In the genomic region with DNA sequence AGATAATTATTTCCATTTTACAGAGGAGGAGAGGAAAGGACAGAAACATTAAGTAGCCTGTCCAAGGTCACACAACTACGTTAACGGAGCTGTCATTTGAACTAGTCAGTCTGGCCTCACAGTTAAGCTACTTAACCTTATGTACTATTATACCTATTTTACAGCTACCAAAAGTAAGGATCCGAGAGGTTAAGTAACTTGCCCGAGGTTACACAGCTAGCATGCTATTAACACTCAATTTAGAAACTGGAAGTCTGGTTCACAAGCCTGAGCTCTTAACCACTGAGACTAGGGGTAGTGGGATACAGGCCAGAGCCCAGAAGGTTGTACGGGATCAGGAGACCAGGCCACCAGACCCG, we compare ENCODE assay signal across 2 cellular contexts.
TF ChIP-seq lines count a peak whose summit lies in the region.

No MANE protein-coding gene starts in this region.

TF ChIP-seq in A549, 52 proteins besides CTCF, POLR2A, EP300 and RAD21:
- TF ChIP-seq, protein P1, sequence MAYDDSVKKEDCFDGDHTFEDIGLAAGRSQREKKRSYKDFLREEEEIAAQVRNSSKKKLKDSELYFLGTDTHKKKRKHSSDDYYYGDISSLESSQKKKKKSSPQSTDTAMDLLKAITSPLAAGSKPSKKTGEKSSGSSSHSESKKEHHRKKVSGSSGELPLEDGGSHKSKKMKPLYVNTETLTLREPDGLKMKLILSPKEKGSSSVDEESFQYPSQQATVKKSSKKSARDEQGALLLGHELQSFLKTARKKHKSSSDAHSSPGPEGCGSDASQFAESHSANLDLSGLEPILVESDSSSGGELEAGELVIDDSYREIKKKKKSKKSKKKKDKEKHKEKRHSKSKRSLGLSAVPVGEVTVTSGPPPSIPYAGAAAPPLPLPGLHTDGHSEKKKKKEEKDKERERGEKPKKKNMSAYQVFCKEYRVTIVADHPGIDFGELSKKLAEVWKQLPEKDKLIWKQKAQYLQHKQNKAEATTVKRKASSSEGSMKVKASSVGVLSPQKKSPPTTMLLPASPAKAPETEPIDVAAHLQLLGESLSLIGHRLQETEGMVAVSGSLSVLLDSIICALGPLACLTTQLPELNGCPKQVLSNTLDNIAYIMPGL (CRISPR knock-in tag; IDR thresholded peaks at IDR 0.05; ENCODE audit: borderline replicate concordance): no peak
- peak; percentile 60 for TF ChIP-seq ZFP36 (IDR thresholded peaks at IDR 0.05; ENCODE audit: borderline replicate concordance, partially characterized antibody)

TF ChIP-seq in IMR-90, 13 proteins besides CTCF, POLR2A, EP300 and RAD21:
- TF ChIP-seq CHD1 (IDR thresholded peaks at IDR 0.05; ENCODE audit: low read depth, low read length) (no peak), MAFK (IDR thresholded peaks at IDR 0.05; ENCODE audit: low read depth, low read length) (no peak), FOS (IDR thresholded peaks at IDR 0.05; ENCODE audit: low read depth, low read length) (no peak), RCOR1 (IDR thresholded peaks at IDR 0.05; ENCODE audit: insufficient replicate concordance, low read length) (no peak), SMC3 (IDR thresholded peaks at IDR 0.05; ENCODE audit: low read depth, low read length) (no peak), CEBPB (IDR thresholded peaks at IDR 0.05; ENCODE audit: low read depth, low read length) (no peak), MXI1 (IDR thresholded peaks at IDR 0.05; ENCODE audit: borderline replicate concordance, low read depth, low read length) (no peak; the same call in 1 of the 2 replicates), BHLHE40 (IDR thresholded peaks at IDR 0.05; ENCODE audit: low read depth, low read length) (no peak), RFX5 (IDR thresholded peaks at IDR 0.05; ENCODE audit: low read depth, low read length) (no peak), NFE2L2 (IDR thresholded peaks at IDR 0.05; ENCODE audit: low read depth, low read length) (no peak), MAZ (IDR thresholded peaks at IDR 0.05; ENCODE audit: borderline replicate concordance, low read depth, low read length) (no peak)
- TF ChIP-seq, protein P2, sequence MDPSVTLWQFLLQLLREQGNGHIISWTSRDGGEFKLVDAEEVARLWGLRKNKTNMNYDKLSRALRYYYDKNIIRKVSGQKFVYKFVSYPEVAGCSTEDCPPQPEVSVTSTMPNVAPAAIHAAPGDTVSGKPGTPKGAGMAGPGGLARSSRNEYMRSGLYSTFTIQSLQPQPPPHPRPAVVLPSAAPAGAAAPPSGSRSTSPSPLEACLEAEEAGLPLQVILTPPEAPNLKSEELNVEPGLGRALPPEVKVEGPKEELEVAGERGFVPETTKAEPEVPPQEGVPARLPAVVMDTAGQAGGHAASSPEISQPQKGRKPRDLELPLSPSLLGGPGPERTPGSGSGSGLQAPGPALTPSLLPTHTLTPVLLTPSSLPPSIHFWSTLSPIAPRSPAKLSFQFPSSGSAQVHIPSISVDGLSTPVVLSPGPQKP (IDR thresholded peaks at IDR 0.05; ENCODE audit: borderline replicate concordance, low read depth, low read length): no peak
- TF ChIP-seq, protein P3, sequence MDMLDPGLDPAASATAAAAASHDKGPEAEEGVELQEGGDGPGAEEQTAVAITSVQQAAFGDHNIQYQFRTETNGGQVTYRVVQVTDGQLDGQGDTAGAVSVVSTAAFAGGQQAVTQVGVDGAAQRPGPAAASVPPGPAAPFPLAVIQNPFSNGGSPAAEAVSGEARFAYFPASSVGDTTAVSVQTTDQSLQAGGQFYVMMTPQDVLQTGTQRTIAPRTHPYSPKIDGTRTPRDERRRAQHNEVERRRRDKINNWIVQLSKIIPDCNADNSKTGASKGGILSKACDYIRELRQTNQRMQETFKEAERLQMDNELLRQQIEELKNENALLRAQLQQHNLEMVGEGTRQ (IDR thresholded peaks at IDR 0.05; ENCODE audit: low read depth, low read length): no peak
